ENCODE assay signal across 27 cellular contexts in genomic region chr11:83480251-83480650, GRCh38.
A peak's percentile ranks its signal among the peaks of the same experiment; 100 is the strongest.
DNase-seq lines count a peak whose midpoint lies in the region; ATAC-seq and TF ChIP-seq lines count a peak whose summit lies in the region.
"Had no signal": no experiment of that assay in that cellular context is flagged by ENCODE, and none has a peak within 500 bp of the region (broad histone marks: within the 10 kb centered on the region; RNA-seq: fewer than 3 reads in every experiment).

No MANE protein-coding gene starts in this region.

- H3K27me3 Mint-ChIP-seq in GM23338 (ENCODE audit: insufficient read depth, low read depth, poor library complexity) = no peaks in the 10 kb centered on the region

- H2AFZ ChIP-seq in GM23338 (no peak overlapping the region), smooth muscle cell (ENCODE audit: low read depth) (peak overlapping the region; percentile 75)

- no peak for ATAC-seq in GM23338
- ATAC-seq: left lobe of liver; stimulated activated naive B cell treated with anti-CD40 and anti-IgM and Interleukin-4, amounts not matched to agents 10 μg/mL and 1 μg/mL and 100 μg/mL, for 72 hours had no signal

- intact Hi-C loops in dorsolateral prefrontal cortex (cut with DNase I) = no loop called here

- no peak overlapping the region for H3K4me3 Mint-ChIP-seq in GM23338
- H3K4me3 Mint-ChIP-seq: activated naive CD8-positive, alpha-beta T cell; CD8-positive, alpha-beta memory T cell; stimulated activated naive B cell treated with anti-CD40 and anti-IgM and Interleukin-4, amounts not matched to agents 10 μg/mL and 1 μg/mL and 100 μg/mL, for 72 hours; T-helper 2 cell treated with Interferon-gamma antibody and Interleukin-4, amounts not matched to agents 5 μg/mL and 100 μg/mL, for 36 hours had no signal

- TF ChIP-seq CTCF in GM23338 (conservative IDR thresholded peaks at IDR 0.05; ENCODE audit: low read depth in 2 of 2) = no peak
- TF ChIP-seq CTCF in dorsolateral prefrontal cortex (IDR thresholded peaks at IDR 0.05 in 54 of 56, conservative IDR thresholded peaks at IDR 0.05 in 2 of 56; ENCODE audit: low read depth in 1 of 56, partially characterized antibody in 56 of 56) = no peak
- TF ChIP-seq CTCF in smooth muscle cell (IDR thresholded peaks at IDR 0.05; ENCODE audit: borderline replicate concordance, insufficient read depth, poor library complexity, severe bottlenecking) = no peak

- H3K79me2 ChIP-seq in GM23338 (replicated peaks; ENCODE audit: insufficient read depth) (no peaks in the 10 kb centered on the region), smooth muscle cell (ENCODE audit: low read depth) (no peaks in the 10 kb centered on the region)

- H3K9me3 Mint-ChIP-seq in GM23338 = no peaks in the 10 kb centered on the region; the same call in 2 of the 3 replicates
- H3K9me3 Mint-ChIP-seq: stimulated activated naive B cell treated with anti-CD40 and anti-IgM and Interleukin-4, amounts not matched to agents 10 μg/mL and 1 μg/mL and 100 μg/mL, for 72 hours; T-helper 2 cell treated with Interferon-gamma antibody and Interleukin-4, amounts not matched to agents 5 μg/mL and 100 μg/mL, for 36 hours had no signal

- peak overlapping the region; percentile 78 for H3K27ac Mint-ChIP-seq in GM23338
- H3K27ac Mint-ChIP-seq: activated naive CD8-positive, alpha-beta T cell; CD8-positive, alpha-beta memory T cell; stimulated activated naive B cell treated with anti-CD40 and anti-IgM and Interleukin-4, amounts not matched to agents 10 μg/mL and 1 μg/mL and 100 μg/mL, for 72 hours; T-helper 2 cell treated with Interferon-gamma antibody and Interleukin-4, amounts not matched to agents 5 μg/mL and 100 μg/mL, for 36 hours had no signal

- no peak overlapping the region for H3K4me3 ChIP-seq in GM23338
- peak overlapping the region in 34 of 59 donors; percentile 2 to 53 (median 22) for H3K4me3 ChIP-seq in dorsolateral prefrontal cortex
- H3K4me3 ChIP-seq in smooth muscle cell = peak overlapping the region; percentile 46
- H3K4me3 ChIP-seq: colonic mucosa, Peyer's patch, skin epidermis, suprapubic skin had no signal

- no peaks in the 10 kb centered on the region for H3K36me3 Mint-ChIP-seq in GM23338 (ENCODE audit: low read depth)
- H3K36me3 Mint-ChIP-seq: activated naive CD8-positive, alpha-beta T cell; CD8-positive, alpha-beta memory T cell had no signal

- H3K4me1 ChIP-seq in GM23338 (ENCODE audit: insufficient read depth) = peaks cover 11% of the 10 kb centered on the region
- peaks cover 8% of the 10 kb centered on the region for H3K4me1 ChIP-seq in smooth muscle cell (ENCODE audit: low read depth)
- H3K4me1 ChIP-seq: colonic mucosa, Peyer's patch, suprapubic skin had no signal

- H3K9ac ChIP-seq in smooth muscle cell (ENCODE audit: low read depth) = no peak overlapping the region

- H4K20me1 ChIP-seq in GM23338 (replicated peaks; ENCODE audit: insufficient read depth) (no peaks in the 10 kb centered on the region), smooth muscle cell (ENCODE audit: low read depth) (no peaks in the 10 kb centered on the region)

- 0 out of 2 replicates have a peak, but pooled peaks cover 5% of the 10 kb centered on the region for H3K9me2 ChIP-seq in GM23338 (ENCODE audit: insufficient read depth)

- no peak for DNase-seq in GM23338 (ENCODE audit: low spot score)
- DNase-seq in RPMI7951 (ENCODE audit: low read depth) = peak; percentile 2
- DNase-seq in dorsolateral prefrontal cortex = no peak
- DNase-seq in smooth muscle cell (lab: John Stamatoyannopoulos, UW; ENCODE audit: unreplicated experiment) = no peak
- DNase-seq in amygdala (lab: John Stamatoyannopoulos, UW) = no peak
- DNase-seq in foreskin melanocyte = no peak
- DNase-seq in occipital lobe (lab: John Stamatoyannopoulos, UW) = no peak
- DNase-seq: activated CD4-positive, alpha-beta T cell treated with anti-CD3 and anti-CD28 coated beads, Interleukin-2, amount 50 U/mL, for 1 hour; activated effector memory CD4-positive, alpha-beta T cell treated with Interleukin-2 at 50 U/mL for 16 hours; activated T-cell treated with anti-CD3 and anti-CD28 coated beads, Interleukin-2, amount 50 U/mL, for 1 hour; aorta; CD8-positive, alpha-beta memory T cell; colonic mucosa; DMS53; effector memory CD4-positive, alpha-beta T cell; IMR-90; NCI-H1092; NCI-H1694 treated with DMSO at 0.1 percent for 48 hours; NCI-H524; Peyer's patch; SHP77 treated with DMSO at 0.1 percent for 48 hours; stimulated activated naive B cell treated with anti-CD40 and anti-IgM and Interleukin-4, amounts not matched to agents 10 μg/mL and 1 μg/mL and 100 μg/mL, for 72 hours had no signal

- peaks cover 36% of the 10 kb centered on the region for H3K4me1 Mint-ChIP-seq in GM23338
- H3K4me1 Mint-ChIP-seq: CD8-positive, alpha-beta memory T cell; stimulated activated naive B cell treated with anti-CD40 and anti-IgM and Interleukin-4, amounts not matched to agents 10 μg/mL and 1 μg/mL and 100 μg/mL, for 72 hours had no signal

- H3K36me3 ChIP-seq in GM23338 (ENCODE audit: insufficient read depth) (no peaks in the 10 kb centered on the region), smooth muscle cell (ENCODE audit: low read depth) (no peaks in the 10 kb centered on the region)
- H3K36me3 ChIP-seq: colonic mucosa, Peyer's patch, suprapubic skin had no signal

- no peaks in the 10 kb centered on the region for H3K9me3 ChIP-seq in smooth muscle cell (replicated peaks; ENCODE audit: low read depth)
- H3K9me3 ChIP-seq: colonic mucosa, Peyer's patch, suprapubic skin had no signal

- no peak overlapping the region for H3K4me2 ChIP-seq in GM23338
- H3K4me2 ChIP-seq in smooth muscle cell = peak overlapping the region; percentile 87

- H3F3A ChIP-seq in GM23338 (replicated peaks; ENCODE audit: low read depth) (no peaks in the 10 kb centered on the region), smooth muscle cell (ENCODE audit: low read depth) (no peaks in the 10 kb centered on the region)

- H3K27me3 ChIP-seq in GM23338 (ENCODE audit: insufficient read depth) (no peaks in the 10 kb centered on the region), dorsolateral prefrontal cortex (no peaks in the 10 kb centered on the region), smooth muscle cell (ENCODE audit: low read depth) (no peaks in the 10 kb centered on the region)
- H3K27me3 ChIP-seq: colonic mucosa, Peyer's patch, suprapubic skin had no signal

- H3K27ac ChIP-seq in GM23338 (ENCODE audit: low read depth) (no peak overlapping the region), dorsolateral prefrontal cortex (peak overlapping the region in 7 of 59 donors; percentile 7 to 31 (median 18)), smooth muscle cell (ENCODE audit: low read depth) (no peak overlapping the region)
- H3K27ac ChIP-seq: colonic mucosa, Peyer's patch, skin epidermis, suprapubic skin had no signal

- WGBS in smooth muscle cell (ENCODE audit: low lambda C conversion rate) = 19% methylated on average over 8 of the region's 8 CpGs

TF ChIP-seq in GM23338, 12 proteins besides CTCF, POLR2A, EP300 and RAD21 (continues in another document):
- TF ChIP-seq POLR2AphosphoS5 (IDR thresholded peaks at IDR 0.05; ENCODE audit: low read depth) (no peak), STAT1 (IDR thresholded peaks at IDR 0.05; ENCODE audit: unreplicated experiment) (no peak), NANOG (IDR thresholded peaks at IDR 0.05; ENCODE audit: borderline replicate concordance) (no peak), ZNF331 (CRISPR knock-in tag; IDR thresholded peaks at IDR 0.05; ENCODE audit: low read depth) (no peak), EZH2phosphoT487 (IDR thresholded peaks at IDR 0.05; ENCODE audit: unreplicated experiment) (no peak), CREB1 (CRISPR knock-in tag; IDR thresholded peaks at IDR 0.05; ENCODE audit: low read depth) (no peak)
